ENCODE assay signal across 13 cellular contexts in the genomic region with DNA sequence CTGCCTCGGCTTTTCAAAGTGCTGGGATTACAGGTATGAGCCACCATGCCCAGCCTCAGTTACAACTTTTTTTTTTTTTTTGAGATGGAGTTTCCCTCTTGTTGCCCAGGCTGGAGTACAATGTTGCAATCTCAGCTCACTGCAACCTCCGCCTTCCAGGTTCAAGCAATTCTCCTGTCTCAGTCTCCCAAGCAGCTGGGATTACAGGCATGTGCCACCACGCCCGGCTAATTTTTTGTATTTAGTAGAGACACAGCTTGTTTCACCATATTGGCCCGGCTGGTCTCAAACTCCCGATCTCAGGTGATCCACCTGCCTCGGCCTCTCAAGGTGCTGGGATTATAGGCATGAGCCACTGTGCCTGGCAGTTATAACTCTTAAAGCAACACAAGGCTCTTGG. TPM values are rescaled to one million over a fixed set of nuclear protein-coding genes. Genes with fewer than 3 reads are reported as not detected.
"Had no signal": no experiment of that assay in that cellular context is flagged by ENCODE, and none has a peak within 500 bp of the region (broad histone marks: within the 10 kb centered on the region; RNA-seq: fewer than 3 reads in every experiment).

No MANE protein-coding gene starts in this region.

RNA-seq across cellular contexts. Expression of a gene that starts 20.7 kb away (rescaled TPM):
- total RNA-seq: activated CD4-positive, alpha-beta T cell treated with anti-CD3 and anti-CD28 coated beads for 36 hours; activated CD4-positive, alpha-beta T cell treated with anti-CD3 and anti-CD28 coated beads, Interleukin-2, amount 10 ng/mL, durations not matched to agents 7 days and 5 days; activated CD8-positive, alpha-beta T cell treated with anti-CD3 and anti-CD28 coated beads, Interleukin-2, amount 10 ng/mL, durations not matched to agents 7 days and 5 days; activated naive CD4-positive, alpha-beta T cell treated with anti-CD3 and anti-CD28 coated beads, Interleukin-2, amount 50 U/mL, for 72 hours; activated T-helper 2 cell treated with anti-CD3 and anti-CD28 coated beads, Interferon-gamma antibody, Interleukin-2, Interleukin-4, amounts not matched to agents 10 μg/mL and 5 μg/mL and 100 μg/mL, durations not matched to agents 14 hours and 24 hours and 36 hours; adrenal gland; astrocyte; body of pancreas; breast epithelium; PC-3; SJSA1; WTC11 had no signal
- polyA plus RNA-seq: adrenal gland, SK-N-SH had no signal
